ENCODE assay signal across 24 cellular contexts in genomic region chrX:147351644-147352043, GRCh38.
DNase-seq lines count a peak whose midpoint lies in the region; ATAC-seq, FAIRE-seq and TF ChIP-seq lines count a peak whose summit lies in the region.
"Had no signal": no experiment of that assay in that cellular context is flagged by ENCODE, and none has a peak within 500 bp of the region (broad histone marks: within the 10 kb centered on the region; RNA-seq: fewer than 3 reads in every experiment).

No MANE protein-coding gene starts in this region.

- no peak overlapping the region for H3K9ac ChIP-seq in MM.1S (ENCODE audit: low read length)
- no peak overlapping the region for H3K9ac ChIP-seq in astrocyte (ENCODE audit: low read length)
- H3K9ac ChIP-seq: BLaER1 treated with 17β-estradiol and CSF1 and Interleukin-3, amounts not matched to agents 10 nM and 100 nM had no signal

- H3K4me3 ChIP-seq in GM12865 (ENCODE audit: low read depth, low read length), result no peak overlapping the region
- no peak overlapping the region for H3K4me3 ChIP-seq in MM.1S (ENCODE audit: low read length)
- H3K4me3 ChIP-seq in astrocyte (ENCODE audit: insufficient read depth, low read depth, low read length), result no peak overlapping the region
- H3K4me3 ChIP-seq: A549; BLaER1 treated with 17β-estradiol and CSF1 and Interleukin-3, amounts not matched to agents 10 nM and 100 nM; GM12878 had no signal

- H3K9me2 ChIP-seq in MM.1S (replicated peaks; ENCODE audit: insufficient read depth, low read length), result no peaks in the 10 kb centered on the region

- H3K36me3 ChIP-seq in MM.1S (replicated peaks; ENCODE audit: insufficient read depth, low read length), result no peaks in the 10 kb centered on the region
- H3K36me3 ChIP-seq in astrocyte (ENCODE audit: insufficient read depth, low read length), result no peaks in the 10 kb centered on the region
- H3K36me3 ChIP-seq: BLaER1 treated with 17β-estradiol and CSF1 and Interleukin-3, amounts not matched to agents 10 nM and 100 nM had no signal

- H3K4me3 Mint-ChIP-seq in astrocyte (ENCODE audit: unreplicated experiment), result no peak overlapping the region
- H3K4me3 Mint-ChIP-seq: B cell; CD4-positive, alpha-beta T cell; CD8-positive, alpha-beta T cell had no signal

- H3F3A ChIP-seq in MM.1S (ENCODE audit: insufficient read depth, low read length), result no peaks in the 10 kb centered on the region

- H4K20me1 ChIP-seq in MM.1S (ENCODE audit: insufficient read depth, low read length) (no peaks in the 10 kb centered on the region), astrocyte (ENCODE audit: insufficient read depth, low read length) (no peaks in the 10 kb centered on the region)
- H4K20me1 ChIP-seq: BLaER1 treated with 17β-estradiol and CSF1 and Interleukin-3, amounts not matched to agents 10 nM and 100 nM had no signal

- TF ChIP-seq CTCF in GM12865 (IDR thresholded peaks at IDR 0.05; ENCODE audit: insufficient read depth, low read depth, low read length, missing control alignments) (no peak), MM.1S (IDR thresholded peaks at IDR 0.05; ENCODE audit: low read length) (no peak), astrocyte (IDR thresholded peaks at IDR 0.05; ENCODE audit: insufficient read depth, low read depth, low read length) (no peak)

- DNase-seq in GM12865 (ENCODE audit: low read depth) (peak; percentile 0), MM.1S (peak; percentile 89), OCI-M1 (lab: John Stamatoyannopoulos, UW) (peak; percentile 50), astrocyte (ENCODE audit: low read depth) (no peak), caudate nucleus (lab: John Stamatoyannopoulos, UW) (no peak)
- DNase-seq in central memory CD4-positive, alpha-beta T cell, result no peak
- DNase-seq: AML-193; Caco-2; Calu3; CD4-positive, alpha-beta T cell; CD8-positive, alpha-beta T cell; DMS79 treated with DMSO at 0.1 percent for 48 hours; GF-D8 had no signal

- no peak for ATAC-seq in GM21390 (IDR thresholded peaks at IDR 0.05; ENCODE audit: unreplicated experiment)
- ATAC-seq: A549; CD8-positive, alpha-beta T cell; GM12878 had no signal

- H3K79me2 ChIP-seq in MM.1S (ENCODE audit: low read length), result no peaks in the 10 kb centered on the region
- H3K79me2 ChIP-seq in astrocyte (ENCODE audit: insufficient read depth, low read length), result no peaks in the 10 kb centered on the region

- H3K4me1 Mint-ChIP-seq in astrocyte (ENCODE audit: low read depth, unreplicated experiment), result no peaks in the 10 kb centered on the region
- H3K4me1 Mint-ChIP-seq: B cell had no signal

- H3K27ac ChIP-seq in MM.1S (ENCODE audit: low read length), result no peak overlapping the region
- H3K27ac ChIP-seq in astrocyte (ENCODE audit: low read depth, low read length), result no peak overlapping the region
- H3K27ac ChIP-seq in caudate nucleus (ENCODE audit: low read depth, low read length), result no peak overlapping the region
- H3K27ac ChIP-seq: 22Rv1; A549; BLaER1 treated with 17β-estradiol and CSF1 and Interleukin-3, amounts not matched to agents 10 nM and 100 nM; C4-2B had no signal

- H3K27ac Mint-ChIP-seq in astrocyte (ENCODE audit: unreplicated experiment), result no peak overlapping the region
- H3K27ac Mint-ChIP-seq: B cell; CD4-positive, alpha-beta T cell; CD8-positive, alpha-beta T cell had no signal

- peak; percentile 20 for FAIRE-seq in astrocyte (lab: Jason Lieb, UNC)
- FAIRE-seq: D721Med, G401.6, GM12878, GM12892, GM18507 had no signal

- H3K36me3 Mint-ChIP-seq in astrocyte (ENCODE audit: low read depth, unreplicated experiment), result no peaks in the 10 kb centered on the region
- H3K36me3 Mint-ChIP-seq: CD8-positive, alpha-beta T cell had no signal

- no peaks in the 10 kb centered on the region for H3K9me3 ChIP-seq in MM.1S (replicated peaks; ENCODE audit: insufficient read depth, low read length)
- H3K9me3 ChIP-seq in astrocyte (ENCODE audit: insufficient read depth, low read depth, low read length), result no peaks in the 10 kb centered on the region
- H3K9me3 ChIP-seq: A549, Caco-2 had no signal

- H2AFZ ChIP-seq in MM.1S (ENCODE audit: low read length), result no peak overlapping the region
- H2AFZ ChIP-seq in astrocyte (ENCODE audit: low read depth, low read length), result no peak overlapping the region

- H3K9me3 Mint-ChIP-seq in astrocyte (ENCODE audit: unreplicated experiment), result peaks cover 2% of the 10 kb centered on the region

- H3K27me3 ChIP-seq in MM.1S (replicated peaks; ENCODE audit: insufficient read depth, low read length), result no peaks in the 10 kb centered on the region
- H3K27me3 ChIP-seq in astrocyte (ENCODE audit: insufficient read depth, low read length), result no peaks in the 10 kb centered on the region

- H3K4me1 ChIP-seq in MM.1S (ENCODE audit: low read length) (peaks cover 6% of the 10 kb centered on the region; the same call in 1 of the 2 replicates), astrocyte (ENCODE audit: insufficient read depth, low read length) (no peaks in the 10 kb centered on the region)
- H3K4me1 ChIP-seq: A549; BLaER1 treated with 17β-estradiol and CSF1 and Interleukin-3, amounts not matched to agents 10 nM and 100 nM; Caco-2 had no signal

- no peaks in the 10 kb centered on the region for H3K27me3 Mint-ChIP-seq in astrocyte (ENCODE audit: low read depth, unreplicated experiment)
- H3K27me3 Mint-ChIP-seq: B cell; CD4-positive, alpha-beta T cell had no signal

- H3K4me2 ChIP-seq in MM.1S (ENCODE audit: low read depth, low read length) (peak overlapping the region; percentile 27), astrocyte (ENCODE audit: low read length) (no peak overlapping the region)
- H3K4me2 ChIP-seq: A549; BLaER1 treated with 17β-estradiol and CSF1 and Interleukin-3, amounts not matched to agents 10 nM and 100 nM had no signal

Comparison
In these comparisons a context has a peak if more than half of its experiments do, and no peak if none do; other contexts are left out.
1. DNase-seq: peak in GM12865 (single experiment), MM.1S (single experiment) and OCI-M1 (single experiment); none in astrocyte (single experiment), central memory CD4-positive, alpha-beta T cell (single experiment) and caudate nucleus (0 of 61).